22 cellular contexts compared by ENCODE assay signal in the genomic region with DNA sequence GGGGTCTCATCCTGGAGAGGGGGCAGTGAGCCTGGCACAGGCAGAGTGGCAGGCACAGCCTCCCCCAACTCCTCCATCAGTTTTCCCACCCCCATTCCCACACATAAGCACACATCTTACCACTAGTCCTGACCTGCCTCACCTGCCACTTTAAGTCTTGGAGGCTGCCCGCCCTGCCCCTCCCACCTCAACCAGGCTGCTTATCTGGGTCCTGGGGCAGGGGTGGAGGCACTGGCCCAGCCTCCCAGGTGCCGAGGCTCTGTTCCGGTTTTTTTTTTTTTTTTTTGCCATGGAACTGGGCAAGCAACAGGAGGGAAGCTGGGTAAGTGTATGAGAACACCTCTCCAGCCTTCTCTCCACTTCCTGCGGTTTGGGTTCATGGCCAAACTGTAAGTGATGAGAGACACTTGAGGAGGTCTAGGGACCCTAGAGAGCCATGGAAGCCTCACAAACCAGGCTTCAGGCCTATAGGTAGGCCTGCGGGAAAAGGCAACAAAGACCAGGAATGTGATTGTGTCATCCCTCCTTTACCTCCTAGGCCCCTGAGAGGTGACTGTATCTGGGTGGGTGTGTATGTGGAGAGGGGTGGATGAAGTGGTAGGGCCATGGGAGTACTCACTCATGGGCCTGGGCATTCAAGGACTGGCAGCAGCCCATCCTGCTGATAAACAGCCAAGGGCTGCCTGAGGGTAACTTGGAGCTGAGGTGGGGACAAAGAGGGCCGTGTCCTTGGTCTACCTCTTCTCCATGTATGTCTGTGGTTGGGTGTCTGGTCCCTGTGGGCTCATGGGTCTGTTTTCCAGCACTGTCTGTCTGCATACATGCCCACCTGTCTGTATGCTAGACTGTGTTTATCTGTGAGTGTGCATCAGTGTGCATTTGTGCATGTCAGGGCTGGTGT. TPM values are rescaled to one million over a fixed set of nuclear protein-coding genes. Genes with fewer than 3 reads are reported as not detected.
A peak's percentile ranks its signal among the peaks of the same experiment; 100 is the strongest.
DNase-seq lines count a peak whose midpoint lies in the region; ATAC-seq, FAIRE-seq and TF ChIP-seq lines count a peak whose summit lies in the region.
"Had no signal": no experiment of that assay in that cellular context is flagged by ENCODE, and none has a peak within 500 bp of the region (broad histone marks: within the 10 kb centered on the region; RNA-seq: fewer than 3 reads in every experiment).

No MANE protein-coding gene starts in this region.

- no peak overlapping the region for H3K27ac ChIP-seq in Panc1 (ENCODE audit: low read length)
- no peak overlapping the region for H3K27ac ChIP-seq in neural progenitor cell
- no peak overlapping the region for H3K27ac ChIP-seq in effector memory CD4-positive, alpha-beta T cell (ENCODE audit: insufficient read depth, low read length, poor library complexity, severe bottlenecking)

- in situ Hi-C loops in Panc1 (cut with HindIII; ENCODE audit: low pct_unique_long_range_greater_than_20kb, low sequenced_read_pairs): no loop called here

- intact Hi-C loops in Panc1 (cut with micrococcal nuclease; ENCODE audit: unreplicated experiment): no loop called here

- FAIRE-seq in D721Med (lab: Jason Lieb, UNC): no peak

- H3K4me1 ChIP-seq in Panc1 (ENCODE audit: control insufficient read depth, insufficient read depth, low read length) (no peaks in the 10 kb centered on the region), neural progenitor cell (peaks cover 10% of the 10 kb centered on the region)
- H3K4me1 ChIP-seq in effector memory CD4-positive, alpha-beta T cell (ENCODE audit: control insufficient read depth, insufficient read depth, low read length, poor library complexity, severe bottlenecking): no peaks in the 10 kb centered on the region

- peaks cover 19% of the 10 kb centered on the region for H3F3A ChIP-seq in neural progenitor cell (ENCODE audit: low read depth)

- no peaks in the 10 kb centered on the region for H3K9me3 Mint-ChIP-seq in neural progenitor cell
- H3K9me3 Mint-ChIP-seq: activated B cell treated with CpG ODN at 0.5 μM for 24 hours, immature natural killer cell had no signal

- H3K4me3 ChIP-seq in Panc1 (ENCODE audit: low read depth in 2 of 2, low read length in 2 of 2) (no peak overlapping the region), neural progenitor cell (no peak overlapping the region)
- H3K4me3 ChIP-seq in effector memory CD4-positive, alpha-beta T cell (ENCODE audit: insufficient read depth, low read depth, low read length, poor library complexity, severe bottlenecking): no peak overlapping the region
- H3K4me3 ChIP-seq: coronary artery, MG63 had no signal

- no peaks in the 10 kb centered on the region for H3K79me2 ChIP-seq in neural progenitor cell (ENCODE audit: low read depth)

- peaks cover 7% of the 10 kb centered on the region for H3K27me3 Mint-ChIP-seq in neural progenitor cell (ENCODE audit: insufficient read depth, low read depth)

- TF ChIP-seq CTCF in Panc1 (IDR thresholded peaks at IDR 0.05): no peak
- TF ChIP-seq CTCF in neural progenitor cell (IDR thresholded peaks at IDR 0.05): no peak
- TF ChIP-seq CTCF in D721Med (IDR thresholded peaks at IDR 0.05; ENCODE audit: insufficient read depth, missing control alignments): no peak

- POLR2A ChIA-PET in Panc1 (lab: Charles Lee): interaction anchor here (0.6 kb wide), 1 partner anchor 56 kb away, joined by 5 read pairs; no protein-coding TSS in a partner anchor

- ATAC-seq in Panc1: no peak
- ATAC-seq in esophagus mucosa: peak; percentile 23

- H3K36me3 Mint-ChIP-seq in neural progenitor cell: peaks cover 23% of the 10 kb centered on the region
- H3K36me3 Mint-ChIP-seq: immature natural killer cell had no signal

- H4K20me1 ChIP-seq in neural progenitor cell (ENCODE audit: low read depth): peaks cover 11% of the 10 kb centered on the region

- H3K36me3 ChIP-seq in Panc1 (ENCODE audit: control insufficient read depth, insufficient read depth, low read length) (0 out of 2 replicates have a peak, but pooled peaks cover 9% of the 10 kb centered on the region), neural progenitor cell (no peaks in the 10 kb centered on the region)
- no peaks in the 10 kb centered on the region for H3K36me3 ChIP-seq in effector memory CD4-positive, alpha-beta T cell (ENCODE audit: control insufficient read depth, insufficient read depth, low read length)

- H3K9me3 ChIP-seq in Panc1 (ENCODE audit: control insufficient read depth, insufficient read depth, low read depth, low read length) (no peaks in the 10 kb centered on the region), neural progenitor cell (ENCODE audit: low read depth) (no peaks in the 10 kb centered on the region)
- H3K9me3 ChIP-seq in effector memory CD4-positive, alpha-beta T cell (ENCODE audit: control insufficient read depth, low read length): no peaks in the 10 kb centered on the region
- H3K9me3 ChIP-seq: MG63 had no signal

- CTCF ChIA-PET in Panc1 (lab: Charles Lee): interaction anchor here (0.6 kb wide), 1 partner anchor 50 kb away, joined by 7 read pairs; no protein-coding TSS in a partner anchor

- no peak overlapping the region for H3K4me3 Mint-ChIP-seq in neural progenitor cell
- H3K4me3 Mint-ChIP-seq: activated B cell treated with CpG ODN at 0.5 μM for 24 hours, immature natural killer cell had no signal

- H3K9ac ChIP-seq in neural progenitor cell: no peak overlapping the region

- H3K27me3 ChIP-seq in Panc1 (ENCODE audit: control insufficient read depth, insufficient read depth, low read length) (no peaks in the 10 kb centered on the region), neural progenitor cell (no peaks in the 10 kb centered on the region)
- H3K27me3 ChIP-seq in effector memory CD4-positive, alpha-beta T cell (replicated peaks; ENCODE audit: control insufficient read depth, insufficient read depth, low read length, poor library complexity, severe bottlenecking): no peaks in the 10 kb centered on the region
- H3K27me3 ChIP-seq: MG63 had no signal

- H3K4me2 ChIP-seq in neural progenitor cell: no peak overlapping the region

- no peak overlapping the region for H2AFZ ChIP-seq in neural progenitor cell (replicated peaks)

- H3K27ac Mint-ChIP-seq in neural progenitor cell: peak overlapping the region; percentile 10
- H3K27ac Mint-ChIP-seq: activated B cell treated with CpG ODN at 0.5 μM for 24 hours, immature natural killer cell had no signal

- DNase-seq in DMS79 (lab: John Stamatoyannopoulos, UW): peak; percentile 100
- DNase-seq in Panc1 (ENCODE audit: low read depth, low spot score): no peak
- DNase-seq in neural progenitor cell (ENCODE audit: low spot score): no peak
- DNase-seq in D721Med (ENCODE audit: insufficient read length, low spot score): no peak
- no peak for DNase-seq in NCI-H1694 (lab: John Stamatoyannopoulos, UW)
- DNase-seq in MV-4-11 (lab: John Stamatoyannopoulos, UW): no peak
- DNase-seq in effector memory CD4-positive, alpha-beta T cell: no peak
- DNase-seq: activated B cell treated with CpG ODN at 0.5 μM for 24 hours; amygdala; glutamatergic neuron; immature natural killer cell; MG63; midbrain; NCI-H2081 treated with DMSO at 0.1 percent for 48 hours; NCI-H774; stimulated activated CD4-positive, alpha-beta T cell treated with anti-CD3 and anti-CD28 coated beads, Interleukin-15, amount 100 ng/mL, for 24 hours; stimulated activated naive CD4-positive, alpha-beta T cell treated with Interleukin-2 at 50 U/mL for 16 hours had no signal

- peaks cover 15% of the 10 kb centered on the region for H3K4me1 Mint-ChIP-seq in neural progenitor cell
- H3K4me1 Mint-ChIP-seq: activated B cell treated with CpG ODN at 0.5 μM for 24 hours, immature natural killer cell had no signal

- TSS peak; percentile 13 for BruUV-seq in Panc1 (replicated peaks; lab: Mats Ljungman, UMichigan)

RNA-seq across cellular contexts. Expression of a gene that starts 22.6 kb away (rescaled TPM):
- total RNA-seq in Panc1 (2021; ENCODE audit: unreplicated experiment): 97.7 TPM
- 93.5 TPM for polyA plus RNA-seq in Panc1 (2012; ENCODE audit: insufficient read length)
- total RNA-seq in esophagus mucosa: 9.3 TPM
- total RNA-seq in neural progenitor cell (ENCODE audit: low replicate concordance): 35.7 and 100 TPM in 2 replicates

RNA-seq across cellular contexts. Expression of a gene that starts 49.4 kb away (rescaled TPM):
- total RNA-seq in Panc1 (2021; ENCODE audit: unreplicated experiment) (0.05 TPM), esophagus mucosa (0.68 TPM), neural progenitor cell (ENCODE audit: low replicate concordance) (not detected in 2 replicates)
- polyA plus RNA-seq in Panc1 (2012; ENCODE audit: insufficient read length): 0.12 TPM
- total RNA-seq: activated B cell treated with CpG ODN at 0.5 μM for 24 hours; activated CD8-positive, alpha-beta memory T cell treated with anti-CD3 and anti-CD28 coated beads for 36 hours; T-helper 1 cell treated with Interleukin-12 subunit alpha and Interleukin-12 subunit beta and Interleukin-4 antibody, amounts not matched to agents 30 ng/mL and 1 ng/mL, for 36 hours had no signal
- polyA plus RNA-seq: AG04450, immature natural killer cell had no signal

RNA-seq across cellular contexts. Expression of a gene that starts 57.8 kb away (rescaled TPM):
- total RNA-seq in Panc1 (2021; ENCODE audit: unreplicated experiment) (197 TPM), esophagus mucosa (71.7 TPM), neural progenitor cell (ENCODE audit: low replicate concordance) (97.8 and 112 TPM in 2 replicates)
- polyA plus RNA-seq in Panc1 (2012; ENCODE audit: insufficient read length): 133 TPM
